Comparison of ENCODE assay signal across 21 cellular contexts in the genomic region with DNA sequence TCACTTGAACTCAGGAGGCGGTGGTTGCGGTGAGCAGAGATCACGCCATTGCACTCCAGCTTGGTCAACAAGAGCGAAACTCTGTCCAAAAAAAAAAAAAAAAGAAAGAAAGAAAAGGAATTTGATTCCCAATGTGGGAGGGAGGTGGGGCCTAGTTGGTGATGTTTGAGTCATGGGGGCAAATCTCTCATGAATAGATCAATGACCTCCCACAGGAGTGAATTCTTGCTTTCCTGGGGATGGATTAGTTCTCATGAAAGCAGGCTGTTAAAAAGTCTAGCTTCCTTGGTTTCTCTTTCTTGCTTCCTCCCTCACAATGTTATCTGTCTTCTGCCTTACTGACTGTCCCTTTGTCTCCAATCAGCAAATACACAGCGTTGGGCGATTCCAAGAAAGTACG.
DNase-seq lines count a peak whose midpoint lies in the region; ATAC-seq and TF ChIP-seq lines count a peak whose summit lies in the region.
"Had no signal": no experiment of that assay in that cellular context is flagged by ENCODE, and none has a peak within 500 bp of the region (broad histone marks: within the 10 kb centered on the region; RNA-seq: fewer than 3 reads in every experiment).

No MANE protein-coding gene starts in this region.

- H3K9me3 Mint-ChIP-seq in endodermal cell: no peaks in the 10 kb centered on the region
- peaks cover 3% of the 10 kb centered on the region for H3K9me3 Mint-ChIP-seq in neural progenitor cell

- no peak overlapping the region for H3K4me3 ChIP-seq in HUES48 (ENCODE audit: low read depth, low read length)
- no peak overlapping the region for H3K4me3 ChIP-seq in endodermal cell (ENCODE audit: low read length)
- no peak overlapping the region for H3K4me3 ChIP-seq in neural progenitor cell
- H3K4me3 ChIP-seq in SJCRH30: no peak overlapping the region
- no peak overlapping the region for H3K4me3 ChIP-seq in lower leg skin (ENCODE audit: low read depth, poor library complexity, severe bottlenecking)
- H3K4me3 ChIP-seq: BLaER1, GM12878 had no signal

- H3K4me1 Mint-ChIP-seq in endodermal cell: peaks cover 20% of the 10 kb centered on the region
- peaks cover 4% of the 10 kb centered on the region for H3K4me1 Mint-ChIP-seq in neural progenitor cell
- H3K4me1 Mint-ChIP-seq: CD14-positive monocyte; CD4-positive, alpha-beta memory T cell; CD4-positive, CD25-positive, alpha-beta regulatory T cell; CD8-positive, alpha-beta memory T cell had no signal

- TF ChIP-seq POLR2A in lower leg skin (IDR thresholded peaks at IDR 0.05): no peak

- no peaks in the 10 kb centered on the region for H3K4me1 ChIP-seq in HUES48 (ENCODE audit: control insufficient read depth, insufficient read depth, low read length)
- H3K4me1 ChIP-seq in endodermal cell (ENCODE audit: control insufficient read depth, insufficient read depth, low read length): no peaks in the 10 kb centered on the region
- peaks cover 13% of the 10 kb centered on the region for H3K4me1 ChIP-seq in neural progenitor cell
- no peaks in the 10 kb centered on the region for H3K4me1 ChIP-seq in SJCRH30
- H3K4me1 ChIP-seq: BE2C, BLaER1, Caco-2 had no signal

- 76% methylated on average over 6 of the region's 7 CpGs; no CpG with 5 or more reads in 1 of the 2 experiments for WGBS in endodermal cell (ENCODE audit: insufficient coverage in 1 of 2, insufficient read length in 1 of 2), 2 experiments
- 91 to 96% methylated on average over 7 of the region's 7 CpGs for WGBS in lower leg skin, 2 donors

- H3K9me3 ChIP-seq in HUES48 (ENCODE audit: control insufficient read depth, insufficient read depth, low read length) (no peaks in the 10 kb centered on the region), endodermal cell (ENCODE audit: control insufficient read depth, low read length) (no peaks in the 10 kb centered on the region), neural progenitor cell (ENCODE audit: low read depth) (peaks cover 4% of the 10 kb centered on the region), SJCRH30 (replicated peaks) (no peaks in the 10 kb centered on the region)
- H3K9me3 ChIP-seq: BE2C, BLaER1, Caco-2 had no signal

- H3K36me3 ChIP-seq in HUES48 (ENCODE audit: control insufficient read depth, insufficient read depth, low read length) (no peaks in the 10 kb centered on the region), endodermal cell (ENCODE audit: control insufficient read depth, insufficient read depth, low read length) (no peaks in the 10 kb centered on the region), neural progenitor cell (peaks cover 5% of the 10 kb centered on the region), SJCRH30 (no peaks in the 10 kb centered on the region)
- H3K36me3 ChIP-seq: BE2C, BLaER1 had no signal

- TF ChIP-seq CTCF in endodermal cell (conservative IDR thresholded peaks at IDR 0.05) (no peak), neural progenitor cell (IDR thresholded peaks at IDR 0.05) (no peak), lower leg skin (IDR thresholded peaks at IDR 0.05) (no peak)

- H3K4me3 Mint-ChIP-seq in endodermal cell (no peak overlapping the region), neural progenitor cell (no peak overlapping the region)
- H3K4me3 Mint-ChIP-seq: CD14-positive monocyte; CD4-positive, alpha-beta memory T cell; CD4-positive, CD25-positive, alpha-beta regulatory T cell; CD8-positive, alpha-beta memory T cell had no signal

- H3K27me3 ChIP-seq in HUES48 (ENCODE audit: control insufficient read depth, insufficient read depth, low read length) (no peaks in the 10 kb centered on the region), endodermal cell (ENCODE audit: control insufficient read depth, insufficient read depth, low read length, poor library complexity, severe bottlenecking) (no peaks in the 10 kb centered on the region), neural progenitor cell (no peaks in the 10 kb centered on the region), SJCRH30 (no peaks in the 10 kb centered on the region)
- H3K27me3 ChIP-seq: BE2C, BLaER1 had no signal

- H3K4me2 ChIP-seq in neural progenitor cell: peak overlapping the region; percentile 47
- H3K4me2 ChIP-seq: BLaER1 had no signal

- peaks cover 5% of the 10 kb centered on the region for H3F3A ChIP-seq in neural progenitor cell (ENCODE audit: low read depth)

- H2AFZ ChIP-seq in neural progenitor cell (replicated peaks): no peak overlapping the region

- H3K27me3 Mint-ChIP-seq in endodermal cell (ENCODE audit: insufficient read depth): peaks cover 2% of the 10 kb centered on the region
- H3K27me3 Mint-ChIP-seq in neural progenitor cell (ENCODE audit: insufficient read depth, low read depth): peaks cover 3% of the 10 kb centered on the region
- H3K27me3 Mint-ChIP-seq: CD4-positive, alpha-beta memory T cell had no signal

- H3K27ac Mint-ChIP-seq in endodermal cell (peak overlapping the region; percentile 37), neural progenitor cell (no peak overlapping the region)
- H3K27ac Mint-ChIP-seq: CD4-positive, alpha-beta memory T cell; CD4-positive, CD25-positive, alpha-beta regulatory T cell; CD8-positive, alpha-beta memory T cell had no signal

- H3K9ac ChIP-seq in HUES48 (ENCODE audit: low read depth, low read length) (no peak overlapping the region), endodermal cell (ENCODE audit: extremely low read depth, low read length, poor library complexity, severe bottlenecking) (no peak overlapping the region), neural progenitor cell (no peak overlapping the region)
- H3K9ac ChIP-seq: BLaER1 had no signal

- H3K27ac ChIP-seq in HUES48 (ENCODE audit: low read depth, low read length) (peak overlapping the region; percentile 58), endodermal cell (ENCODE audit: low read depth, low read length) (no peak overlapping the region), neural progenitor cell (peak overlapping the region; percentile 88), SJCRH30 (no peak overlapping the region)
- H3K27ac ChIP-seq: BLaER1 had no signal

- intact Hi-C loops in lower leg skin (cut with DNase I; ENCODE audit: low total_unique reads): no loop called here

- H3K36me3 Mint-ChIP-seq in endodermal cell (ENCODE audit: low read depth) (no peaks in the 10 kb centered on the region), neural progenitor cell (no peaks in the 10 kb centered on the region)
- H3K36me3 Mint-ChIP-seq: CD14-positive monocyte; CD4-positive, alpha-beta memory T cell; CD4-positive, CD25-positive, alpha-beta regulatory T cell; CD8-positive, alpha-beta memory T cell had no signal

- no peaks in the 10 kb centered on the region for H3K79me2 ChIP-seq in neural progenitor cell (ENCODE audit: low read depth)

- H4K20me1 ChIP-seq in neural progenitor cell (ENCODE audit: low read depth): no peaks in the 10 kb centered on the region
- H4K20me1 ChIP-seq: BLaER1 had no signal

- no peak for DNase-seq in endodermal cell
- DNase-seq in neural progenitor cell (ENCODE audit: low spot score): peak; percentile 57
- no peak for DNase-seq in SJCRH30
- DNase-seq in medulla oblongata (ENCODE audit: extremely low spot score): no peak
- no peak for DNase-seq in lower leg skin (ENCODE audit: low spot score in 2 of 2)
- DNase-seq: 8988T; ACHN; BE2C; C1 segment of cervical spinal cord; Caco-2; Calu3; CD4-positive, alpha-beta memory T cell; CD4-positive, CD25-positive, alpha-beta regulatory T cell; CD8-positive, alpha-beta memory T cell; DMS79 treated with DMSO at 0.1 percent for 48 hours; GDM1 had no signal

- ATAC-seq in GM18520 (IDR thresholded peaks at IDR 0.05; ENCODE audit: unreplicated experiment): no peak
- ATAC-seq: GM12878 had no signal

Comparison
In these comparisons a context has a peak if more than half of its experiments do, and no peak if none do; other contexts are left out.
1. H3K27ac ChIP-seq: peak in HUES48 (single experiment) and neural progenitor cell (single experiment); none in endodermal cell (single experiment) and SJCRH30 (single experiment).